Comparison of ENCODE assay signal across 20 cellular contexts in genomic region chr6:140226637-140227036, GRCh38.
DNase-seq lines count a peak whose midpoint lies in the region; ATAC-seq and TF ChIP-seq lines count a peak whose summit lies in the region.
"Had no signal": no experiment of that assay in that cellular context is flagged by ENCODE, and none has a peak within 500 bp of the region (broad histone marks: within the 10 kb centered on the region; RNA-seq: fewer than 3 reads in every experiment).

No MANE protein-coding gene starts in this region.

- no peaks in the 10 kb centered on the region; the same call in 1 of the 2 replicates for H3K9me2 ChIP-seq in GM23248 (ENCODE audit: insufficient read depth)
- H3K9me2 ChIP-seq in SK-N-SH = no peaks in the 10 kb centered on the region

- CTCF ChIA-PET in SK-N-SH (lab: Yijun Ruan, JAX) = interaction anchor here (0.6 kb wide), 1 partner anchor 1032 kb away, joined by 3 read pairs; no protein-coding TSS in a partner anchor

- in situ Hi-C loops in GM23248 (cut with MboI) (no loop called here), brain microvascular endothelial cell (cut with HindIII; ENCODE audit: low pct_ligation_motif_present, low sequenced_read_pairs) (no loop called here)

- TF ChIP-seq CTCF in SK-N-SH (IDR thresholded peaks at IDR 0.05) (no peak), brain microvascular endothelial cell (IDR thresholded peaks at IDR 0.05; ENCODE audit: low read depth, low read length, missing control alignments) (no peak), smooth muscle cell (IDR thresholded peaks at IDR 0.05; ENCODE audit: borderline replicate concordance, insufficient read depth, poor library complexity, severe bottlenecking) (no peak)

- peaks cover 5% of the 10 kb centered on the region for H3K9me3 Mint-ChIP-seq in stimulated activated memory B cell treated with anti-CD40 and anti-IgM and Interleukin-4, amounts not matched to agents 10 μg/mL and 1 μg/mL and 100 μg/mL, for 72 hours
- H3K9me3 Mint-ChIP-seq in activated T-helper 2 cell treated with anti-CD3 and anti-CD28 coated beads, Interferon-gamma antibody, Interleukin-2, Interleukin-4, amounts not matched to agents 10 μg/mL and 5 μg/mL and 100 μg/mL, durations not matched to agents 14 hours and 24 hours and 36 hours = peaks cover 6% of the 10 kb centered on the region

- H3K79me2 ChIP-seq in GM23248 (ENCODE audit: insufficient read depth) (no peaks in the 10 kb centered on the region), SK-N-SH (ENCODE audit: insufficient read depth) (no peaks in the 10 kb centered on the region), smooth muscle cell (ENCODE audit: low read depth) (no peaks in the 10 kb centered on the region)

- no peak for DNase-seq in GM23248
- no peak for DNase-seq in SK-N-SH
- no peak for DNase-seq in brain microvascular endothelial cell
- no peak for DNase-seq in smooth muscle cell (lab: John Stamatoyannopoulos, UW; ENCODE audit: unreplicated experiment)
- DNase-seq in activated T-helper 2 cell treated with anti-CD3 and anti-CD28 coated beads, Interferon-gamma antibody, Interleukin-2, Interleukin-4, amounts not matched to agents 10 μg/mL and 5 μg/mL and 100 μg/mL, durations not matched to agents 14 hours and 24 hours and 36 hours (ENCODE audit: low spot score) = no peak
- no peak for DNase-seq in GF-D8 (lab: John Stamatoyannopoulos, UW)
- DNase-seq: Caco-2; CD4-positive, CD25-positive, alpha-beta regulatory T cell; CD8-positive, alpha-beta T cell; DMS153; DMS79; GDM1; GOT3 had no signal

- H3K9ac ChIP-seq in GM23248 (no peak overlapping the region), SK-N-SH (no peak overlapping the region), smooth muscle cell (ENCODE audit: low read depth) (no peak overlapping the region)
- H3K9ac ChIP-seq: BLaER1 had no signal

- H3K36me3 ChIP-seq in GM23248 (ENCODE audit: low read depth) (no peaks in the 10 kb centered on the region), SK-N-SH (replicated peaks in 1 of 2; ENCODE audit: control insufficient read depth in 1 of 2, insufficient read depth in 2 of 2, low read length in 1 of 2) (no peaks in the 10 kb centered on the region), brain microvascular endothelial cell (replicated peaks) (no peaks in the 10 kb centered on the region), smooth muscle cell (ENCODE audit: low read depth) (no peaks in the 10 kb centered on the region)
- H3K36me3 ChIP-seq: BLaER1, HAP-1 had no signal

- TF ChIP-seq EP300 in SK-N-SH (IDR thresholded peaks at IDR 0.05; ENCODE audit: borderline replicate concordance in 1 of 2, low read depth in 1 of 2, low read length in 1 of 2) = peak; percentile 8 to 48; a peak in 2 of 4 replicates

- H3K27ac ChIP-seq in GM23248 = peak overlapping the region; percentile 15; the same call in 1 of the 2 replicates
- peak overlapping the region; percentile 70 to 83; a peak in 3 of 4 replicates for H3K27ac ChIP-seq in SK-N-SH (ENCODE audit: low read depth in 2 of 2, low read length in 1 of 2)
- peak overlapping the region; percentile 68 for H3K27ac ChIP-seq in brain microvascular endothelial cell
- no peak overlapping the region for H3K27ac ChIP-seq in smooth muscle cell (ENCODE audit: low read depth)
- H3K27ac ChIP-seq: 22Rv1, BLaER1, C4-2B had no signal

- no peaks in the 10 kb centered on the region for H3K9me3 ChIP-seq in GM23248 (ENCODE audit: low read depth)
- no peaks in the 10 kb centered on the region for H3K9me3 ChIP-seq in SK-N-SH
- no peaks in the 10 kb centered on the region for H3K9me3 ChIP-seq in smooth muscle cell (replicated peaks; ENCODE audit: low read depth)
- H3K9me3 ChIP-seq: BLaER1, Caco-2, HAP-1 had no signal

- H3K27ac Mint-ChIP-seq in stimulated activated memory B cell treated with anti-CD40 and anti-IgM and Interleukin-4, amounts not matched to agents 10 μg/mL and 1 μg/mL and 100 μg/mL, for 72 hours = no peak overlapping the region
- H3K27ac Mint-ChIP-seq in activated T-helper 2 cell treated with anti-CD3 and anti-CD28 coated beads, Interferon-gamma antibody, Interleukin-2, Interleukin-4, amounts not matched to agents 10 μg/mL and 5 μg/mL and 100 μg/mL, durations not matched to agents 14 hours and 24 hours and 36 hours = no peak overlapping the region
- H3K27ac Mint-ChIP-seq: B cell; CD4-positive, CD25-positive, alpha-beta regulatory T cell; CD8-positive, alpha-beta T cell had no signal

- H3K27me3 ChIP-seq in GM23248 (replicated peaks; ENCODE audit: insufficient read depth) (no peaks in the 10 kb centered on the region), SK-N-SH (ENCODE audit: insufficient read depth) (no peaks in the 10 kb centered on the region), brain microvascular endothelial cell (replicated peaks) (no peaks in the 10 kb centered on the region), smooth muscle cell (ENCODE audit: low read depth) (no peaks in the 10 kb centered on the region)
- H3K27me3 ChIP-seq: BLaER1 had no signal

- H3F3A ChIP-seq in GM23248 (ENCODE audit: insufficient read depth) (0 out of 2 replicates have a peak, but pooled peaks cover 11% of the 10 kb centered on the region), SK-N-SH (replicated peaks; ENCODE audit: insufficient read depth) (peaks cover 21% of the 10 kb centered on the region), smooth muscle cell (ENCODE audit: low read depth) (no peaks in the 10 kb centered on the region)

- H4K20me1 ChIP-seq in GM23248 (ENCODE audit: insufficient read depth) = no peaks in the 10 kb centered on the region
- no peaks in the 10 kb centered on the region for H4K20me1 ChIP-seq in SK-N-SH (ENCODE audit: insufficient read depth)
- no peaks in the 10 kb centered on the region for H4K20me1 ChIP-seq in smooth muscle cell (ENCODE audit: low read depth)
- H4K20me1 ChIP-seq: BLaER1 had no signal

- H3K4me2 ChIP-seq in GM23248 (ENCODE audit: unreplicated experiment) (peak overlapping the region; percentile 59), SK-N-SH (no peak overlapping the region), smooth muscle cell (no peak overlapping the region)
- H3K4me2 ChIP-seq: BLaER1 had no signal

- no peak for TF ChIP-seq RAD21 in SK-N-SH (IDR thresholded peaks at IDR 0.05; ENCODE audit: low read length)

- H3K4me3 ChIP-seq in GM23248 = no peak overlapping the region
- H3K4me3 ChIP-seq in SK-N-SH (ENCODE audit: low read depth in 2 of 2, low read length in 1 of 2) = no peak overlapping the region
- no peak overlapping the region for H3K4me3 ChIP-seq in brain microvascular endothelial cell (ENCODE audit: low read depth, low read length)
- no peak overlapping the region for H3K4me3 ChIP-seq in smooth muscle cell
- H3K4me3 ChIP-seq: BLaER1, HAP-1 had no signal

- no peak overlapping the region for H3K4me3 Mint-ChIP-seq in stimulated activated memory B cell treated with anti-CD40 and anti-IgM and Interleukin-4, amounts not matched to agents 10 μg/mL and 1 μg/mL and 100 μg/mL, for 72 hours
- no peak overlapping the region for H3K4me3 Mint-ChIP-seq in activated T-helper 2 cell treated with anti-CD3 and anti-CD28 coated beads, Interferon-gamma antibody, Interleukin-2, Interleukin-4, amounts not matched to agents 10 μg/mL and 5 μg/mL and 100 μg/mL, durations not matched to agents 14 hours and 24 hours and 36 hours (ENCODE audit: low read depth)
- H3K4me3 Mint-ChIP-seq: B cell; CD4-positive, CD25-positive, alpha-beta regulatory T cell; CD8-positive, alpha-beta T cell had no signal

- H2AFZ ChIP-seq in GM23248 (peak overlapping the region; percentile 52; the same call in 1 of the 2 replicates), SK-N-SH (ENCODE audit: low read depth) (0 out of 2 replicates have a peak overlapping the region, but pooled peaks have one; percentile 7), smooth muscle cell (ENCODE audit: low read depth) (peak overlapping the region; percentile 62)

- POLR2A ChIA-PET in SK-N-SH (lab: Yijun Ruan, JAX) = no interaction called here

- no peaks in the 10 kb centered on the region for H3K36me3 Mint-ChIP-seq in stimulated activated memory B cell treated with anti-CD40 and anti-IgM and Interleukin-4, amounts not matched to agents 10 μg/mL and 1 μg/mL and 100 μg/mL, for 72 hours
- no peaks in the 10 kb centered on the region for H3K36me3 Mint-ChIP-seq in activated T-helper 2 cell treated with anti-CD3 and anti-CD28 coated beads, Interferon-gamma antibody, Interleukin-2, Interleukin-4, amounts not matched to agents 10 μg/mL and 5 μg/mL and 100 μg/mL, durations not matched to agents 14 hours and 24 hours and 36 hours (ENCODE audit: low read depth)
- H3K36me3 Mint-ChIP-seq: CD4-positive, CD25-positive, alpha-beta regulatory T cell; CD8-positive, alpha-beta T cell had no signal

- no peaks in the 10 kb centered on the region for H3K27me3 Mint-ChIP-seq in stimulated activated memory B cell treated with anti-CD40 and anti-IgM and Interleukin-4, amounts not matched to agents 10 μg/mL and 1 μg/mL and 100 μg/mL, for 72 hours
- H3K27me3 Mint-ChIP-seq in activated T-helper 2 cell treated with anti-CD3 and anti-CD28 coated beads, Interferon-gamma antibody, Interleukin-2, Interleukin-4, amounts not matched to agents 10 μg/mL and 5 μg/mL and 100 μg/mL, durations not matched to agents 14 hours and 24 hours and 36 hours (ENCODE audit: low read depth) = no peaks in the 10 kb centered on the region
- H3K27me3 Mint-ChIP-seq: B cell; CD4-positive, CD25-positive, alpha-beta regulatory T cell had no signal

- ATAC-seq in HG02623 (IDR thresholded peaks at IDR 0.05; ENCODE audit: unreplicated experiment) = no peak
- no peak for ATAC-seq in stimulated activated memory B cell treated with anti-CD40 and anti-IgM and Interleukin-4, amounts not matched to agents 10 μg/mL and 1 μg/mL and 100 μg/mL, for 72 hours
- ATAC-seq: CD8-positive, alpha-beta T cell had no signal

- H3K4me1 ChIP-seq in GM23248 (ENCODE audit: insufficient read depth) (peaks cover 21% of the 10 kb centered on the region), SK-N-SH (ENCODE audit: control insufficient read depth in 1 of 2, insufficient read depth in 2 of 2, low read depth in 1 of 2, low read length in 1 of 2) (peaks cover 2 to 19% of the 10 kb centered on the region in 2 experiments; a peak in 2 of 4 replicates), smooth muscle cell (ENCODE audit: low read depth) (no peaks in the 10 kb centered on the region)
- H3K4me1 ChIP-seq: BLaER1, Caco-2, HAP-1 had no signal

- no peaks in the 10 kb centered on the region for H3K4me1 Mint-ChIP-seq in stimulated activated memory B cell treated with anti-CD40 and anti-IgM and Interleukin-4, amounts not matched to agents 10 μg/mL and 1 μg/mL and 100 μg/mL, for 72 hours
- H3K4me1 Mint-ChIP-seq in activated T-helper 2 cell treated with anti-CD3 and anti-CD28 coated beads, Interferon-gamma antibody, Interleukin-2, Interleukin-4, amounts not matched to agents 10 μg/mL and 5 μg/mL and 100 μg/mL, durations not matched to agents 14 hours and 24 hours and 36 hours (ENCODE audit: low read depth) = no peaks in the 10 kb centered on the region
- H3K4me1 Mint-ChIP-seq: B cell; CD4-positive, CD25-positive, alpha-beta regulatory T cell had no signal

- intact Hi-C loops in activated T-helper 2 cell treated with anti-CD3 and anti-CD28 coated beads, Interferon-gamma antibody, Interleukin-2, Interleukin-4, amounts not matched to agents 10 μg/mL and 5 μg/mL and 100 μg/mL, durations not matched to agents 14 hours and 24 hours and 36 hours (cut with micrococcal nuclease) = no loop called here

Comparison
In these comparisons a context has a peak if more than half of its experiments do, and no peak if none do; other contexts are left out.
1. H2AFZ ChIP-seq: peak in every context shown above with its lines; median percentile 62 in smooth muscle cell; 52 in GM23248; 7 in SK-N-SH.